In genomic region chr22:32351875-32352274, GRCh38 we compare ENCODE assay signal across 5 cellular contexts. TPM values are rescaled to one million over a fixed set of nuclear protein-coding genes. Genes with fewer than 3 reads are reported as not detected.
"Had no signal": no experiment of that assay in that cellular context is flagged by ENCODE, and none has a peak within 500 bp of the region (broad histone marks: within the 10 kb centered on the region; RNA-seq: fewer than 3 reads in every experiment).

No MANE protein-coding gene starts in this region.

RNA-seq across cellular contexts. Expression of gene RFPL3, which starts 5.8 kb away (rescaled TPM):
- total RNA-seq: HepG2, HT-29, HT1080, IMR-90 had no signal
- polyA plus RNA-seq: HepG2, IgD-negative memory B cell, IMR-90 had no signal
